ENCODE assay signal across 13 cellular contexts in the genomic region with DNA sequence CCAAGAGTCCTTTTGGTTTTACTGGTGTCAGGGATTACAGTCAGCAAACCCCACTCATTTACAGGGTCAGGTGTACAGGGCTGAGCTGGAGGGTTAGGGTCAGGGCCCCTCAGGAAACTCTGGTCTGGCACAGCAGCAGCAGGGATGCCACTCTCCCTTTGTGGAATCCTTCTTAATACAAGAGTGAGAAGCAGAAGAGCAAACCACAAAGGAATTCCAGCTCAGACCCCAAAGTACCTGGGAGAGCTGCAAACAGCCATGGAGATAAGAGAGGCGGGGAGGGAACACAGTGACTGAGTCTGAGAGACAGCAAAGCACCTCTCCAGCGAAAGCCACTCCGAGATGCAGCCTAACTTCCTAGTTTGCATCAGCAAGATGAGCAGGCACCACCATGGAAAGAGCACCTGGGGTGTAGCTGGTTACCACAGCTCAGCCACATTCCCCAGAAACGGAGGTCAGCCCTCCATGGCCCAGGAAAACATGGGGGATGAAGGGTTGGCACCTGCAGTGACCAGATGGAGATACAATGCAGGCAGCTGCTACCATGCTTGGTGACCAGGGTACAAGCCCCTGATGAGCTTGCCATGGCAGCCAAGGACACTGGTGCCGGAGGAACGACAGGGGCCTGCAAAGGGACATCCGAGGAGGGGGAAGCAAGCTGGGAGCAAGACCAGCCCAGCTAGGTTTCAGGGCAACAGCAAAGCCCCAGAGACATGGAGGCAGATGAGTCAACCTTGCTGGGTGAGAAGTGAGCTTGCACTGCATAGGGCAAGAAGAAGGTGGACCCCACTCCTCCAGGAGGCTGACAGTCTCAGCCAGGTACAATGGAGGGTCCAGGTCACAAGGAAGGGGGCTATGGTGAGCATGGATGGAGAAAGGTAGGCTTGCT. TPM values are rescaled to one million over a fixed set of nuclear protein-coding genes. Genes with fewer than 3 reads are reported as not detected.
DNase-seq lines count a peak whose midpoint lies in the region; ATAC-seq and TF ChIP-seq lines count a peak whose summit lies in the region.
"Had no signal": no experiment of that assay in that cellular context is flagged by ENCODE, and none has a peak within 500 bp of the region (broad histone marks: within the 10 kb centered on the region; RNA-seq: fewer than 3 reads in every experiment).

No MANE protein-coding gene starts in this region.

- H2BK15ac ChIP-seq in mesenchymal stem cell (ENCODE audit: low read depth, poor library complexity, severe bottlenecking): no peak overlapping the region

- ATAC-seq in activated naive CD4-positive, alpha-beta T cell treated with anti-CD3 and anti-CD28 coated beads, Interleukin-2, amount 50 U/mL, for 72 hours: no peak
- ATAC-seq in HG02798 (IDR thresholded peaks at IDR 0.05; ENCODE audit: poor library complexity, unreplicated experiment): no peak
- ATAC-seq in omental fat pad (ENCODE audit: low FRiP score): no peak

- H3K9me3 Mint-ChIP-seq in activated naive CD4-positive, alpha-beta T cell treated with anti-CD3 and anti-CD28 coated beads, Interleukin-2, amount 50 U/mL, for 72 hours: no peaks in the 10 kb centered on the region

- peak overlapping the region; percentile 86 to 95 for H3K27ac Mint-ChIP-seq in activated naive CD4-positive, alpha-beta T cell treated with anti-CD3 and anti-CD28 coated beads, Interleukin-2, amount 50 U/mL, for 72 hours

- no peak overlapping the region for H3K4ac ChIP-seq in mesenchymal stem cell (ENCODE audit: low read depth in 1 of 2, low read length in 2 of 2)

- TF ChIP-seq CTCF in omental fat pad (IDR thresholded peaks at IDR 0.05): no peak

- peaks cover 24 to 30% of the 10 kb centered on the region in 2 donors for H3K36me3 Mint-ChIP-seq in activated naive CD4-positive, alpha-beta T cell treated with anti-CD3 and anti-CD28 coated beads, Interleukin-2, amount 50 U/mL, for 72 hours

- H3K4me2 ChIP-seq in mesenchymal stem cell (ENCODE audit: low read length, poor library complexity, severe bottlenecking): no peak overlapping the region

- H3K27ac ChIP-seq in mesenchymal stem cell (ENCODE audit: low read length, poor library complexity, severe bottlenecking): no peak overlapping the region
- H3K27ac ChIP-seq: left ventricle myocardium inferior had no signal

- no peak overlapping the region for H2BK12ac ChIP-seq in mesenchymal stem cell (ENCODE audit: low read length in 2 of 2)

- H3K18ac ChIP-seq in mesenchymal stem cell (ENCODE audit: low read depth in 1 of 2, low read length in 2 of 2): no peak overlapping the region

- H2BK120ac ChIP-seq in mesenchymal stem cell (ENCODE audit: low read depth, low read length): no peak overlapping the region

- H4K8ac ChIP-seq in mesenchymal stem cell (ENCODE audit: low read length): no peak overlapping the region

- H3K4me3 ChIP-seq in mesenchymal stem cell (ENCODE audit: insufficient read depth in 1 of 2, low read depth in 1 of 2, low read length in 2 of 2): no peak overlapping the region
- H3K4me3 ChIP-seq: left ventricle myocardium inferior had no signal

- H2AK5ac ChIP-seq in mesenchymal stem cell (ENCODE audit: low read length, severe bottlenecking): no peak overlapping the region

- H3K14ac ChIP-seq in mesenchymal stem cell (ENCODE audit: low read length in 2 of 2): no peak overlapping the region

- H3K79me1 ChIP-seq in mesenchymal stem cell (replicated peaks; ENCODE audit: low read length, poor library complexity, severe bottlenecking): peaks cover 25% of the 10 kb centered on the region

- H3K36me3 ChIP-seq in mesenchymal stem cell (ENCODE audit: control insufficient read depth in 1 of 2, insufficient read depth in 2 of 2, low read depth in 1 of 2, low read length in 2 of 2): peaks cover 47 to 51% of the 10 kb centered on the region in 2 experiments

- H3K9me3 ChIP-seq in mesenchymal stem cell (ENCODE audit: control insufficient read depth, low read length): no peaks in the 10 kb centered on the region
- H3K9me3 ChIP-seq: left ventricle myocardium inferior had no signal

- H3K4me1 ChIP-seq in mesenchymal stem cell (ENCODE audit: control insufficient read depth, insufficient read depth, low read depth, low read length): peaks cover 37% of the 10 kb centered on the region

- peak; percentile 2 for DNase-seq in stimulated activated CD4-positive, alpha-beta T cell treated with anti-CD3 and anti-CD28 coated beads, Interleukin-4, amount 100 ng/mL, for 24 hours
- no peak for DNase-seq in stimulated activated CD4-positive, alpha-beta T cell treated with anti-CD3 and anti-CD28 coated beads, Interleukin-15, amount 100 ng/mL, for 24 hours
- peak in 1 of 2 donors; percentile 3 for DNase-seq in activated naive CD4-positive, alpha-beta T cell treated with anti-CD3 and anti-CD28 coated beads, Interleukin-2, amount 50 U/mL, for 72 hours (ENCODE audit: low spot score in 2 of 2)
- DNase-seq in mesenchymal stem cell (no peak), RKO (ENCODE audit: low spot score) (no peak), GM03348 (ENCODE audit: low spot score) (no peak), omental fat pad (ENCODE audit: low spot score) (no peak)
- DNase-seq: effector CD4-positive, alpha-beta T cell; left ventricle myocardium inferior; NCI-H2081; NK-92 treated with Interleukin-12 subunit alpha and Interleukin-12 subunit beta, amount 100 ng/mL, for 24 hours had no signal

- H2AFZ ChIP-seq in mesenchymal stem cell (ENCODE audit: low read depth, low read length): no peak overlapping the region

- 95% methylated on average over 7 of the region's 7 CpGs for WGBS in mesenchymal stem cell

- H4K91ac ChIP-seq in mesenchymal stem cell (ENCODE audit: low read length): no peak overlapping the region

- H3K27me3 ChIP-seq in mesenchymal stem cell (ENCODE audit: control insufficient read depth in 1 of 2, insufficient read depth in 1 of 2, low read length in 2 of 2): no peaks in the 10 kb centered on the region

- no peak overlapping the region for H2BK5ac ChIP-seq in mesenchymal stem cell (ENCODE audit: low read depth, low read length, poor library complexity, severe bottlenecking)

- H3K23ac ChIP-seq in mesenchymal stem cell (ENCODE audit: low read length in 2 of 2): no peak overlapping the region

- H3K9ac ChIP-seq in mesenchymal stem cell (ENCODE audit: low read length): peak overlapping the region; percentile 47

RNA-seq across cellular contexts. Expression of gene BET1L, which starts 3.9 kb away (rescaled TPM):
- total RNA-seq in activated naive CD4-positive, alpha-beta T cell treated with anti-CD3 and anti-CD28 coated beads, Interleukin-2, amount 50 U/mL, for 72 hours: 10 to 100 TPM; 53.3 to 81.6 TPM
- 52.8 TPM for polyA plus RNA-seq in mesenchymal stem cell (2013, experiment 1 of 2)
- 52.1 TPM for polyA plus RNA-seq in mesenchymal stem cell (2013, experiment 2 of 2)
- total RNA-seq in omental fat pad: 10 to 100 TPM; 18.4 to 29.1 (median 26.8) TPM

RNA-seq across cellular contexts. Expression of gene RIC8A, which starts 4.2 kb away (rescaled TPM):
- 100 to 1,000 TPM; 110 to 179 TPM for total RNA-seq in activated naive CD4-positive, alpha-beta T cell treated with anti-CD3 and anti-CD28 coated beads, Interleukin-2, amount 50 U/mL, for 72 hours
- polyA plus RNA-seq in mesenchymal stem cell (2013, experiment 1 of 2): 77.3 TPM
- 76.9 TPM for polyA plus RNA-seq in mesenchymal stem cell (2013, experiment 2 of 2)
- total RNA-seq in omental fat pad: 100 to 1,000 TPM in 1 of 4 donors, 10 to 100 TPM in 3; 60.6 to 104 (median 77.6) TPM

RNA-seq across cellular contexts. Expression of gene SCGB1C1, which starts 10.4 kb away (rescaled TPM):
- under 1 TPM in 1 of 2 donors, not detected in 1; 0.64 TPM for total RNA-seq in activated naive CD4-positive, alpha-beta T cell treated with anti-CD3 and anti-CD28 coated beads, Interleukin-2, amount 50 U/mL, for 72 hours
- polyA plus RNA-seq in mesenchymal stem cell (2013, experiment 1 of 2): not detected
- not detected for polyA plus RNA-seq in mesenchymal stem cell (2013, experiment 2 of 2)
- not detected for total RNA-seq in omental fat pad
- total RNA-seq: left ventricle myocardium inferior, LHCN-M2 had no signal

RNA-seq across cellular contexts. Expression of gene SIRT3, which starts 32.8 kb away (rescaled TPM):
- 10 to 100 TPM; 11.7 to 38.7 TPM for total RNA-seq in activated naive CD4-positive, alpha-beta T cell treated with anti-CD3 and anti-CD28 coated beads, Interleukin-2, amount 50 U/mL, for 72 hours
- polyA plus RNA-seq in mesenchymal stem cell (2013, experiment 1 of 2): 10.2 TPM
- polyA plus RNA-seq in mesenchymal stem cell (2013, experiment 2 of 2): 10.2 TPM
- 10 to 100 TPM in 3 of 4 donors, 1 to 10 TPM in 1; 6.8 to 19.2 (median 12.2) TPM for total RNA-seq in omental fat pad

RNA-seq across cellular contexts. Expression of gene PSMD13, which starts 33.5 kb away (rescaled TPM):
- total RNA-seq in activated naive CD4-positive, alpha-beta T cell treated with anti-CD3 and anti-CD28 coated beads, Interleukin-2, amount 50 U/mL, for 72 hours: 100 to 1,000 TPM; 196 to 273 TPM
- 66.4 TPM for polyA plus RNA-seq in mesenchymal stem cell (2013, experiment 1 of 2)
- 68.0 TPM for polyA plus RNA-seq in mesenchymal stem cell (2013, experiment 2 of 2)
- total RNA-seq in omental fat pad: 100 to 1,000 TPM in 1 of 4 donors, 10 to 100 TPM in 3; 69.6 to 124 (median 78.2) TPM
